ENCODE assay signal across 15 cellular contexts in genomic region chrX:68940601-68941000, GRCh38.
DNase-seq lines count a peak whose midpoint lies in the region; ATAC-seq and TF ChIP-seq lines count a peak whose summit lies in the region.
"Had no signal": no experiment of that assay in that cellular context is flagged by ENCODE, and none has a peak within 500 bp of the region (broad histone marks: within the 10 kb centered on the region; RNA-seq: fewer than 3 reads in every experiment).

No MANE protein-coding gene starts in this region.

- ATAC-seq in mucosa of descending colon = no peak
- no peak for ATAC-seq in GM21825 (IDR thresholded peaks at IDR 0.05; ENCODE audit: unreplicated experiment)

- peaks cover 5% of the 10 kb centered on the region for H3K9me3 Mint-ChIP-seq in nephron
- H3K9me3 Mint-ChIP-seq: CD8-positive, alpha-beta memory T cell; IgD-negative memory B cell had no signal

- peak; percentile 33 for DNase-seq in HT1080 (ENCODE audit: low read depth)
- DNase-seq in ecto neural progenitor cell (ENCODE audit: low spot score) = peak; percentile 33
- peak; percentile 34 for DNase-seq in ureter (ENCODE audit: low spot score)
- DNase-seq in mucosa of descending colon = no peak
- no peak for DNase-seq in SW 1271 (lab: John Stamatoyannopoulos, UW)
- DNase-seq: CD8-positive, alpha-beta memory T cell; NCI-H1417 treated with DMSO at 0.1 percent for 48 hours; NCI-H2029; NCI-H510A; NCI-H82; SHP77 had no signal

- no peak for TF ChIP-seq CTCF in nephron (IDR thresholded peaks at IDR 0.05; ENCODE audit: unreplicated experiment in 3 of 3)
- no peak for TF ChIP-seq CTCF in mucosa of descending colon (IDR thresholded peaks at IDR 0.05)

- no peak overlapping the region for H3K4me3 ChIP-seq in mucosa of descending colon
- H3K4me3 ChIP-seq: BLaER1 had no signal

- H3K4me1 Mint-ChIP-seq in nephron = peaks cover 33% of the 10 kb centered on the region
- H3K4me1 Mint-ChIP-seq: CD8-positive, alpha-beta memory T cell; IgD-negative memory B cell had no signal

- H3K4me3 Mint-ChIP-seq in nephron = no peak overlapping the region
- H3K4me3 Mint-ChIP-seq: CD8-positive, alpha-beta memory T cell; IgD-negative memory B cell had no signal

- no peaks in the 10 kb centered on the region for H3K9me3 ChIP-seq in mucosa of descending colon
- H3K9me3 ChIP-seq: BLaER1 had no signal

- H3K36me3 Mint-ChIP-seq in nephron (ENCODE audit: low read depth) = no peaks in the 10 kb centered on the region
- H3K36me3 Mint-ChIP-seq: CD8-positive, alpha-beta memory T cell; IgD-negative memory B cell had no signal

- intact Hi-C loops in mucosa of descending colon (cut with DNase I, micrococcal nuclease) = no loop called here

- H3K36me3 ChIP-seq in mucosa of descending colon (ENCODE audit: low read depth) = no peaks in the 10 kb centered on the region
- H3K36me3 ChIP-seq: BLaER1 had no signal

- peak overlapping the region; percentile 29 to 66 (median 57) for H3K27ac Mint-ChIP-seq in nephron
- H3K27ac Mint-ChIP-seq: CD8-positive, alpha-beta memory T cell; IgD-negative memory B cell had no signal

- H3K27me3 Mint-ChIP-seq in nephron (ENCODE audit: low read depth) = no peaks in the 10 kb centered on the region

- H3K4me1 ChIP-seq in mucosa of descending colon (ENCODE audit: low read depth) = no peaks in the 10 kb centered on the region

Comparison
In these comparisons a context has a peak if more than half of its experiments do, and no peak if none do; other contexts are left out.
1. DNase-seq: peak in HT1080 (single experiment), ecto neural progenitor cell (single experiment) and ureter (single experiment); none in mucosa of descending colon (0 of 3) and SW 1271 (0 of 2).